1 cellular context compared by ENCODE assay signal in genomic region chr17:19269102-19269501, GRCh38.
TF ChIP-seq lines count a peak whose summit lies in the region.

No MANE protein-coding gene starts in this region.

TF ChIP-seq in endothelial cell of umbilical vein, 7 proteins besides CTCF, POLR2A, EP300 and RAD21:
- no peak for TF ChIP-seq EZH2 (IDR thresholded peaks at IDR 0.05; ENCODE audit: borderline replicate concordance, low read depth, low read length, severe bottlenecking)
- TF ChIP-seq MAX (IDR thresholded peaks at IDR 0.05; ENCODE audit: insufficient read depth, insufficient read length): no peak
- TF ChIP-seq POLR2AphosphoS5 (IDR thresholded peaks at IDR 0.05; ENCODE audit: insufficient read depth, low read depth, low read length): no peak
- TF ChIP-seq GATA2 (IDR thresholded peaks at IDR 0.05; ENCODE audit: insufficient read depth, insufficient read length, low read depth, low read length): no peak
- TF ChIP-seq FOS (IDR thresholded peaks at IDR 0.05; ENCODE audit: borderline replicate concordance, insufficient read depth, low read length): no peak
- no peak for TF ChIP-seq JUN (IDR thresholded peaks at IDR 0.05; ENCODE audit: borderline replicate concordance, insufficient read depth, insufficient read length, low read depth)
- TF ChIP-seq MYC (IDR thresholded peaks at IDR 0.05; ENCODE audit: low read depth, low read length): no peak
